Comparison of ENCODE assay signal across 7 cellular contexts in the genomic region with DNA sequence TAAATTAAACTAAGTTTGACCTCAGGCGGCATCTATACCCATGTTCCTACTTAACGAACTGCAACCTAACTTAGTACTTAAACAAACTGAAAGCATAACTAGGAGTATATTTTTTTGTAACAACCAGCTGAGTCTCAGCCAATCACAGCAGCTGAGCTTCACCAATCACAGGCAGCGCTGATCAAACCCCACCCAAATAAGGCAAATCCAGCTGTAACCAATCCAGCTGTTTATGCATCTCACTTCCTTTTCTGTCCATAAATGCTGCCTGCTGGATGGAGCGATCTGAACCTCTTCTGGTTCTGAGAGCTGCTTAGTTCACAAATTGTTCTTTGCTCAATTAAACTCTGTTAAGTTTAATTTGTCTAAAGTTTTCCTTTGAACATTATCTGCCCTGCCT.
"Had no signal": no experiment of that assay in that cellular context is flagged by ENCODE, and none has a peak within 500 bp of the region (broad histone marks: within the 10 kb centered on the region; RNA-seq: fewer than 3 reads in every experiment).

No MANE protein-coding gene starts in this region.

- ATAC-seq: GM23338 had no signal

- FAIRE-seq: H1, H54 had no signal

- DNase-seq: H9, HCEC 1CT, IMR-90, KBM-7 had no signal
